In genomic region chr6:139940741-139941712, GRCh38 we compare ENCODE assay signal across 8 cellular contexts.
DNase-seq lines count a peak whose midpoint lies in the region; ATAC-seq and TF ChIP-seq lines count a peak whose summit lies in the region.

No MANE protein-coding gene starts in this region.

- ATAC-seq in GM19351 (IDR thresholded peaks at IDR 0.05; ENCODE audit: unreplicated experiment) (peak; percentile 95), HG03025 (IDR thresholded peaks at IDR 0.05; ENCODE audit: low FRiP score, unreplicated experiment) (peak; percentile 98)

- peaks cover 63% of the 10 kb centered on the region for H3K4me1 Mint-ChIP-seq in neural progenitor cell

- H3K4me3 Mint-ChIP-seq in neural progenitor cell, result no peak overlapping the region

- H3F3A ChIP-seq in neural progenitor cell (ENCODE audit: low read depth), result peaks cover 13% of the 10 kb centered on the region

- H3K27ac ChIP-seq in neural progenitor cell, result no peak overlapping the region

- no peaks in the 10 kb centered on the region for H3K9me3 ChIP-seq in neural progenitor cell (ENCODE audit: low read depth)

- H3K27ac Mint-ChIP-seq in neural progenitor cell, result peak overlapping the region; percentile 92

- H2AFZ ChIP-seq in neural progenitor cell (replicated peaks), result no peak overlapping the region

- DNase-seq in RPMI7951 (ENCODE audit: low read depth), result peak; percentile 68
- DNase-seq in neural progenitor cell (ENCODE audit: low spot score), result no peak
- no peak for DNase-seq in iPS-NIHi11 (ENCODE audit: low spot score)
- DNase-seq in NCI-H526 (lab: John Stamatoyannopoulos, UW), result no peak
- no peak for DNase-seq in 8988T
- no peak for DNase-seq in ureter (ENCODE audit: low spot score)

- no peaks in the 10 kb centered on the region for H4K20me1 ChIP-seq in neural progenitor cell (ENCODE audit: low read depth)

- TF ChIP-seq CTCF in neural progenitor cell (IDR thresholded peaks at IDR 0.05), result no peak

- H3K27me3 ChIP-seq in neural progenitor cell, result no peaks in the 10 kb centered on the region

- H3K27me3 Mint-ChIP-seq in neural progenitor cell (ENCODE audit: insufficient read depth, low read depth), result peaks cover 6% of the 10 kb centered on the region

- H3K4me3 ChIP-seq in neural progenitor cell, result no peak overlapping the region

- H3K36me3 Mint-ChIP-seq in neural progenitor cell, result no peaks in the 10 kb centered on the region

- H3K36me3 ChIP-seq in neural progenitor cell, result no peaks in the 10 kb centered on the region

- H3K4me2 ChIP-seq in neural progenitor cell, result no peak overlapping the region

- H3K9ac ChIP-seq in neural progenitor cell, result no peak overlapping the region

- H3K4me1 ChIP-seq in neural progenitor cell, result peaks cover 38% of the 10 kb centered on the region

- no peaks in the 10 kb centered on the region for H3K79me2 ChIP-seq in neural progenitor cell (ENCODE audit: low read depth)

- H3K9me3 Mint-ChIP-seq in neural progenitor cell, result peaks cover 3% of the 10 kb centered on the region
